1 cellular context compared by ENCODE assay signal in genomic region chr15:84979651-84980050, GRCh38.
A peak's percentile ranks its signal among the peaks of the same experiment; 100 is the strongest.
TF ChIP-seq lines count a peak whose summit lies in the region.

No MANE protein-coding gene starts in this region.

TF ChIP-seq in H1, 55 proteins besides CTCF, POLR2A, EP300 and RAD21:
- TF ChIP-seq SP1 (IDR thresholded peaks at IDR 0.05; ENCODE audit: low read depth, low read length) (no peak), SUZ12 (IDR thresholded peaks at IDR 0.05; ENCODE audit: low read length) (0 out of 2 replicates have a peak, but pooled peaks have one; percentile 27), NANOG (IDR thresholded peaks at IDR 0.05; ENCODE audit: insufficient read depth, low read depth, low read length, poor library complexity, severe bottlenecking) (no peak)
TF ChIP-seq in H1: peak in this region for 1.
